In the genomic region with DNA sequence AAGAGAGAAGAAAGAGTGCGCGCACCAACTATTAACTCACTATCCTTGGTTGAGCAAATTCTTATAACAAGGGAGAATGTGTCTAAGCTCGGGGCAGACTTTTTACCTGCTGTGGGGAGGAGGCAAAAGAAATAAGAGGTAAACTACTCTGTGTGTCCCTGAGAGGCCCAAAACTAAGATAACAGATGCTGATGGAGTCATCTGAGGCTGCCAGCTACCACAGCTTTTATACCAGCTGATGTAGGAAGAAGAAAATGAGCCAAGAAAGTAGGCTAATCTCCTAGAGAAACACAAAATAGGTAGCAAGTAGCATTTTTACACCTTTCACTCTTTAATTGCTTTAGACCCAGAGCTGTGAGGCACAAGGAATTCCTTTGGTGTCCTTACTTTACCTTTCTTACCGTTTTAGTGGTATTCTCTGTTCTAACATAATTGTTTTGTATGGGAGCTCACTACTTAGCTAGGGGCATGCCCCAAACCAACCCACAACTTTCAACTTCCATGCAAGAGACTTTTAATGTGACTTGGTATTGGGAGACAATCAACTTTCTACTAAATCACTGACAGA, we compare ENCODE assay signal across 12 cellular contexts. TPM values are rescaled to one million over a fixed set of nuclear protein-coding genes. Genes with fewer than 3 reads are reported as not detected.
DNase-seq lines count a peak whose midpoint lies in the region; ATAC-seq, FAIRE-seq and TF ChIP-seq lines count a peak whose summit lies in the region.
"Had no signal": no experiment of that assay in that cellular context is flagged by ENCODE, and none has a peak within 500 bp of the region (broad histone marks: within the 10 kb centered on the region; RNA-seq: fewer than 3 reads in every experiment).

No MANE protein-coding gene starts in this region.

- H3K27me3 Mint-ChIP-seq in activated T-helper 17 cell treated with anti-CD3 and anti-CD28 coated beads, Interleukin-2, amount 50 U/mL, for 72 hours = no peaks in the 10 kb centered on the region

- POLR2A ChIA-PET in A549 (lab: Yijun Ruan, JAX) (interaction anchor here (1.2 kb wide), 1 partner anchor 27 kb away, joined by 4 read pairs; the partner anchor contains the start of gene PIM1), HEK293 (lab: Yijun Ruan, JAX) (interaction anchor here (0.6 to 1.9 kb wide), 5 partner anchors 16 to 118 kb away, joined by 3 to 14 read pairs (median 6); partner anchors contain the start of gene PIM1)

- no peaks in the 10 kb centered on the region for H3K9me3 Mint-ChIP-seq in activated T-helper 17 cell treated with anti-CD3 and anti-CD28 coated beads, Interleukin-2, amount 50 U/mL, for 72 hours

- no peak for TF ChIP-seq RAD21 in A549 (conservative IDR thresholded peaks at IDR 0.05 in 1 of 2, IDR thresholded peaks at IDR 0.05 in 1 of 2)

- DNase-seq in A549 (ENCODE audit: low read depth in 1 of 2, low spot score in 1 of 2) = no peak
- no peak for DNase-seq in activated effector memory CD4-positive, alpha-beta T cell treated with Interleukin-2 at 50 U/mL for 16 hours
- no peak for DNase-seq in MV-4-11 (lab: John Stamatoyannopoulos, UW)
- DNase-seq: cortex of kidney, NCI-H187 treated with DMSO at 0.1 percent for 48 hours, SHP77 had no signal

- peak overlapping the region; percentile 49; the same call in 2 of the 3 replicates for H3K4me2 ChIP-seq in A549

- FAIRE-seq in A549 (lab: Jason Lieb, UNC) = no peak

- peak overlapping the region; percentile 65 to 93; a peak in 5 of 6 replicates for H3K27ac ChIP-seq in A549
- no peak overlapping the region for H3K27ac ChIP-seq in HEK293 (ENCODE audit: extremely low read depth, low read depth, low read length)
- peak overlapping the region; percentile 86 for H3K27ac ChIP-seq in mesodermal cell (ENCODE audit: low read depth, low read length, severe bottlenecking)
- H3K27ac ChIP-seq: BLaER1 treated with 17β-estradiol and CSF1 and Interleukin-3, amounts not matched to agents 10 nM and 100 nM had no signal

- H3K36me3 ChIP-seq in HEK293 (ENCODE audit: control insufficient read depth in 2 of 2, insufficient read depth in 1 of 2, low read length in 2 of 2) (no peaks in the 10 kb centered on the region), mesodermal cell (ENCODE audit: control insufficient read depth, insufficient read depth, low read length) (no peaks in the 10 kb centered on the region)
- H3K36me3 ChIP-seq: BLaER1 treated with 17β-estradiol and CSF1 and Interleukin-3, amounts not matched to agents 10 nM and 100 nM had no signal

- no peak for TF ChIP-seq POLR2A in A549 (IDR thresholded peaks at IDR 0.05; ENCODE audit: low read length)

- TF ChIP-seq CTCF in A549 (IDR thresholded peaks at IDR 0.05) (no peak), HEK293 (tag by site-specific recombination; IDR thresholded peaks at IDR 0.05) (no peak)

- peak overlapping the region; percentile 25 for H3K27ac Mint-ChIP-seq in activated T-helper 17 cell treated with anti-CD3 and anti-CD28 coated beads, Interleukin-2, amount 50 U/mL, for 72 hours

- H3K4me1 Mint-ChIP-seq in activated T-helper 17 cell treated with anti-CD3 and anti-CD28 coated beads, Interleukin-2, amount 50 U/mL, for 72 hours = peaks cover 33% of the 10 kb centered on the region

- H3K4me3 ChIP-seq in A549 (no peak overlapping the region), HEK293 (ENCODE audit: low read depth, low read length) (no peak overlapping the region), mesodermal cell (ENCODE audit: extremely low read depth, insufficient read depth, low read length, poor library complexity, severe bottlenecking) (no peak overlapping the region)
- H3K4me3 ChIP-seq: BLaER1 treated with 17β-estradiol and CSF1 and Interleukin-3, amounts not matched to agents 10 nM and 100 nM had no signal

- peaks cover 69% of the 10 kb centered on the region for H3K4me1 ChIP-seq in A549
- H3K4me1 ChIP-seq in HEK293 (ENCODE audit: control insufficient read depth, insufficient read depth, low read length) = peaks cover 21% of the 10 kb centered on the region
- H3K4me1 ChIP-seq in mesodermal cell (ENCODE audit: control insufficient read depth, insufficient read depth, low read length, poor library complexity, severe bottlenecking) = peaks cover 49% of the 10 kb centered on the region

- 73% methylated on average over 4 of the region's 4 CpGs for WGBS in A549 (ENCODE audit: missing lambda C conversion rate)
- WGBS in mesodermal cell (ENCODE audit: insufficient coverage in 2 of 2), 2 experiments = no CpG with 5 or more reads among the region's 4 CpGs

- ATAC-seq in A549 (no peak), HG03025 (IDR thresholded peaks at IDR 0.05; ENCODE audit: low FRiP score, unreplicated experiment) (no peak)
- ATAC-seq in activated T-helper 17 cell treated with anti-CD3 and anti-CD28 coated beads, Interleukin-2, amount 50 U/mL, for 72 hours (replicated peaks) = peak; percentile 16
- ATAC-seq in activated CD4-positive, CD25-positive, alpha-beta regulatory T cell treated with anti-CD3 and anti-CD28 coated beads, Interleukin-2, amount 50 U/mL, for 24 hours = no peak

- peak overlapping the region; percentile 34 for H3K4me3 Mint-ChIP-seq in activated T-helper 17 cell treated with anti-CD3 and anti-CD28 coated beads, Interleukin-2, amount 50 U/mL, for 72 hours

- H3K36me3 Mint-ChIP-seq in activated T-helper 17 cell treated with anti-CD3 and anti-CD28 coated beads, Interleukin-2, amount 50 U/mL, for 72 hours (ENCODE audit: low read depth) = no peaks in the 10 kb centered on the region

- H3K9me3 ChIP-seq in A549 (no peaks in the 10 kb centered on the region), HEK293 (ENCODE audit: control insufficient read depth, insufficient read depth, low read depth, low read length) (no peaks in the 10 kb centered on the region), mesodermal cell (ENCODE audit: control insufficient read depth, low read length) (no peaks in the 10 kb centered on the region)
- H3K9me3 ChIP-seq: BLaER1 treated with 17β-estradiol and CSF1 and Interleukin-3, amounts not matched to agents 10 nM and 100 nM had no signal

- CTCF ChIA-PET in A549 (lab: Yijun Ruan, JAX) = interaction anchor here (1.1 to 10.1 kb wide), 4 partner anchors 31 to 124 kb away, joined by 3 to 64 read pairs (median 4); no protein-coding TSS in a partner anchor
- CTCF ChIA-PET in HEK293 (lab: Yijun Ruan, JAX) = interaction anchor here (0.5 to 3.3 kb wide), 11 partner anchors 11 to 267 kb away, joined by 3 to 16 read pairs (median 4); no protein-coding TSS in a partner anchor

- TF ChIP-seq EP300 in A549 (IDR thresholded peaks at IDR 0.05) = no peak

TF ChIP-seq in A549, 52 proteins besides CTCF, POLR2A, EP300 and RAD21 (continues in another document):
- TF ChIP-seq, protein P1, sequence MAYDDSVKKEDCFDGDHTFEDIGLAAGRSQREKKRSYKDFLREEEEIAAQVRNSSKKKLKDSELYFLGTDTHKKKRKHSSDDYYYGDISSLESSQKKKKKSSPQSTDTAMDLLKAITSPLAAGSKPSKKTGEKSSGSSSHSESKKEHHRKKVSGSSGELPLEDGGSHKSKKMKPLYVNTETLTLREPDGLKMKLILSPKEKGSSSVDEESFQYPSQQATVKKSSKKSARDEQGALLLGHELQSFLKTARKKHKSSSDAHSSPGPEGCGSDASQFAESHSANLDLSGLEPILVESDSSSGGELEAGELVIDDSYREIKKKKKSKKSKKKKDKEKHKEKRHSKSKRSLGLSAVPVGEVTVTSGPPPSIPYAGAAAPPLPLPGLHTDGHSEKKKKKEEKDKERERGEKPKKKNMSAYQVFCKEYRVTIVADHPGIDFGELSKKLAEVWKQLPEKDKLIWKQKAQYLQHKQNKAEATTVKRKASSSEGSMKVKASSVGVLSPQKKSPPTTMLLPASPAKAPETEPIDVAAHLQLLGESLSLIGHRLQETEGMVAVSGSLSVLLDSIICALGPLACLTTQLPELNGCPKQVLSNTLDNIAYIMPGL (CRISPR knock-in tag; IDR thresholded peaks at IDR 0.05; ENCODE audit: borderline replicate concordance) = no peak
- TF ChIP-seq FOXS1 (CRISPR knock-in tag; IDR thresholded peaks at IDR 0.05) (no peak), JUNB (IDR thresholded peaks at IDR 0.05) (no peak), MAZ (IDR thresholded peaks at IDR 0.05; ENCODE audit: borderline replicate concordance, low read depth, low read length) (no peak)

TF ChIP-seq in HEK293, 187 proteins besides CTCF, POLR2A, EP300 and RAD21:
- peak; percentile 10 for TF ChIP-seq ZNF2 (tag by site-specific recombination; IDR thresholded peaks at IDR 0.05)
- 0 out of 2 replicates have a peak, but pooled peaks have one; percentile 21 for TF ChIP-seq MYNN (tag by site-specific recombination; IDR thresholded peaks at IDR 0.05; ENCODE audit: borderline replicate concordance)
- TF ChIP-seq ZNF555 (tag by site-specific recombination; conservative IDR thresholded peaks at IDR 0.05) = no peak

RNA-seq across cellular contexts. Expression of gene PIM1, which starts 27.8 kb away (rescaled TPM):
- 19.0 and 21.9 TPM in 2 replicates for polyA plus RNA-seq in A549 (2011; rRNA removed)
- 24.5 and 35.6 TPM in 2 replicates for polyA plus RNA-seq in A549 (2012; cell fraction: cytosol; rRNA removed)
- 78.3 and 86.2 TPM in 2 replicates for polyA plus RNA-seq in A549 (2012; cell fraction: nucleus; rRNA removed)
- 12.3 to 16.6 TPM (median 15.4 TPM) in 3 replicates for polyA plus RNA-seq in A549 (2017; fragmentation: RNase III; extraction: RNeasy Plus Mini Kit Qiagen cat#74134 plus additional on column Dnase treatment)
- 28.6 and 29.4 TPM in 2 replicates for polyA minus RNA-seq in A549 (2011; rRNA and poly(A)+ RNA removed)
- total RNA-seq in activated T-helper 17 cell treated with anti-CD3 and anti-CD28 coated beads, Interleukin-2, amount 50 U/mL, for 72 hours = 100 to 1,000 TPM; 246 to 403 TPM
- 44.5 TPM for polyA plus RNA-seq in mesodermal cell (2013, experiment 1 of 2)
- 33.2 TPM for polyA plus RNA-seq in mesodermal cell (2013, experiment 2 of 2)
